13 cellular contexts compared by ENCODE assay signal in the genomic region with DNA sequence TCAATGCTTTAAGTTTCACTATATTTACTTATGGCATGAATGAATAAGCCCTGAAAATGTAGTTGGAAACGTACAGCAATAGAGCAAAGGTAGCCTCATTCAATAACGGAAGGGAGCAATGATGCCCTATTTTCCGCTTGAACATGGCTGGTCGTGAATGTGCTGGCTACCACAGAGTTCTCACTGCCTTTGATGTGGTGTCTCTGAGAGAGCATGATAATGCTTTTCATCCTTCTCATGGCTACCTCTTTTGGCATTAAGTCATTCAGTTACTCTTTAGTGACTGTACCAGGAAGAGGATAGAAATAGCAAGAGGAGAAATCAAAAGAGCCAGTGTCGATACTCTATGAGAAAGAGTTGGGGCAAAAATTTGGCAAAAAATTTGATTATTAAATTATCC.
A peak's percentile ranks its signal among the peaks of the same experiment; 100 is the strongest.
DNase-seq lines count a peak whose midpoint lies in the region; ATAC-seq lines count a peak whose summit lies in the region.
"Had no signal": no experiment of that assay in that cellular context is flagged by ENCODE, and none has a peak within 500 bp of the region (broad histone marks: within the 10 kb centered on the region; RNA-seq: fewer than 3 reads in every experiment).

No MANE protein-coding gene starts in this region.

- H3K36me3 Mint-ChIP-seq in T-helper 17 cell (ENCODE audit: low read depth), result no peaks in the 10 kb centered on the region

- peak; percentile 81 for ATAC-seq in T-helper 17 cell
- ATAC-seq in stimulated activated naive CD8-positive, alpha-beta T cell treated with anti-CD3 and anti-CD28 coated beads, Interleukin-15, Interleukin-2, amounts not matched to agents 100 U/mL and 50 U/mL, for 24 hours, result peak; percentile 98
- ATAC-seq: pancreas had no signal

- H3K4me1 Mint-ChIP-seq in T-helper 17 cell, result peaks cover 31% of the 10 kb centered on the region

- H3K27me3 Mint-ChIP-seq in T-helper 17 cell, result no peaks in the 10 kb centered on the region

- DNase-seq in stimulated activated CD4-positive, alpha-beta T cell treated with anti-CD3 and anti-CD28 coated beads, Interleukin-12 subunit alpha, Interleukin-12 subunit beta, amount 100 ng/mL, for 48 hours (ENCODE audit: low read depth in 2 of 3, low spot score in 1 of 3), result peak; percentile 26 to 57 (median 30)
- no peak for DNase-seq in stimulated activated CD4-positive, alpha-beta T cell treated with anti-CD3 and anti-CD28 coated beads, Interleukin-12 subunit alpha, Interleukin-12 subunit beta, amount 100 ng/mL, for 4 hours
- DNase-seq in T-helper 17 cell, result no peak
- peak; percentile 51 for DNase-seq in central memory CD4-positive, alpha-beta T cell
- DNase-seq in stimulated activated naive CD8-positive, alpha-beta T cell treated with anti-CD3 and anti-CD28 coated beads, Interleukin-15, Interleukin-2, amounts not matched to agents 100 U/mL and 50 U/mL, for 24 hours, result peak; percentile 57
- no peak for DNase-seq in dedifferentiated amniotic fluid mesenchymal stem cell (ENCODE audit: extremely low spot score)
- DNase-seq in hepatic stellate cell (ENCODE audit: low spot score), result no peak
- DNase-seq in islet precursor cell, result no peak
- DNase-seq: dorsolateral prefrontal cortex, GOT3, pancreas, SK-N-SH had no signal

- H3K4me3 Mint-ChIP-seq in T-helper 17 cell, result peak overlapping the region; percentile 16
- H3K4me3 Mint-ChIP-seq: mesothelial cell of epicardium had no signal

- H3K27ac Mint-ChIP-seq in T-helper 17 cell, result peak overlapping the region; percentile 80
- H3K27ac Mint-ChIP-seq: mesothelial cell of epicardium had no signal

- H3K9me3 ChIP-seq in T-helper 17 cell (ENCODE audit: control insufficient read depth, low read length, poor library complexity, severe bottlenecking), result no peaks in the 10 kb centered on the region
- H3K9me3 ChIP-seq: pancreas, SK-N-SH had no signal

Comparison
In these comparisons a context has a peak if more than half of its experiments do, and no peak if none do; other contexts are left out.
1. DNase-seq: peak in stimulated activated CD4-positive, alpha-beta T cell treated with anti-CD3 and anti-CD28 coated beads, Interleukin-12 subunit alpha, Interleukin-12 subunit beta, amount 100 ng/mL, for 48 hours (3 of 3), central memory CD4-positive, alpha-beta T cell (single experiment) and stimulated activated naive CD8-positive, alpha-beta T cell treated with anti-CD3 and anti-CD28 coated beads, Interleukin-15, Interleukin-2, amounts not matched to agents 100 U/mL and 50 U/mL, for 24 hours (single experiment); none in stimulated activated CD4-positive, alpha-beta T cell treated with anti-CD3 and anti-CD28 coated beads, Interleukin-12 subunit alpha, Interleukin-12 subunit beta, amount 100 ng/mL, for 4 hours (single experiment), T-helper 17 cell (0 of 3), dedifferentiated amniotic fluid mesenchymal stem cell (single experiment), hepatic stellate cell (single experiment) and islet precursor cell (single experiment).